1 cellular context compared by ENCODE assay signal in genomic region chr5:129094924-129095797, GRCh38.
TF ChIP-seq lines count a peak whose summit lies in the region.

No MANE protein-coding gene starts in this region.

TF ChIP-seq in HepG2, 621 proteins besides CTCF, POLR2A, EP300 and RAD21 (continued from another document and continues in another):
- TF ChIP-seq NFE2L1 (CRISPR knock-in tag; IDR thresholded peaks at IDR 0.05; ENCODE audit: borderline replicate concordance) (no peak), ZNF768 (CRISPR knock-in tag; IDR thresholded peaks at IDR 0.05) (peak; percentile 63; the same call in 1 of the 2 replicates), ZEB1 (IDR thresholded peaks at IDR 0.05; ENCODE audit: insufficient replicate concordance, low read depth) (no peak), TCF12 (IDR thresholded peaks at IDR 0.05) (no peak), TCF12 (CRISPR knock-in tag; IDR thresholded peaks at IDR 0.05) (peak; percentile 78; the same call in 1 of the 2 replicates), ATF1 (CRISPR knock-in tag; IDR thresholded peaks at IDR 0.05) (peak; percentile 34; the same call in 1 of the 2 replicates), ZNF839 (CRISPR knock-in tag; IDR thresholded peaks at IDR 0.05; ENCODE audit: borderline replicate concordance) (peak; percentile 31; the same call in 1 of the 2 replicates), ZFAT (CRISPR knock-in tag; conservative IDR thresholded peaks at IDR 0.05) (no peak), PRDM4 (CRISPR knock-in tag; IDR thresholded peaks at IDR 0.05; ENCODE audit: borderline replicate concordance) (no peak), IRF1 (CRISPR knock-in tag; IDR thresholded peaks at IDR 0.05; ENCODE audit: low read depth) (peak; percentile 82; the same call in 1 of the 2 replicates), NONO (IDR thresholded peaks at IDR 0.05) (no peak), NONO (CRISPR knock-in tag; conservative IDR thresholded peaks at IDR 0.05) (peak; percentile 95), PBX3 (CRISPR knock-in tag; IDR thresholded peaks at IDR 0.05; ENCODE audit: borderline replicate concordance) (no peak), ZNF460 (CRISPR knock-in tag; IDR thresholded peaks at IDR 0.05; ENCODE audit: borderline replicate concordance) (no peak; the same call in 1 of the 2 replicates), SOX13 (IDR thresholded peaks at IDR 0.05) (no peak), SOX13 (CRISPR knock-in tag; conservative IDR thresholded peaks at IDR 0.05 in 1 of 2, IDR thresholded peaks at IDR 0.05 in 1 of 2) (peak in 1 of 2 experiments; percentile 61; a peak in 2 of 4 replicates), ZNF891 (CRISPR knock-in tag; IDR thresholded peaks at IDR 0.05) (peak; percentile 91), ARNTL (CRISPR knock-in tag; IDR thresholded peaks at IDR 0.05) (peak; percentile 70; the same call in 1 of the 2 replicates), ZNF672 (CRISPR knock-in tag; IDR thresholded peaks at IDR 0.05) (0 out of 2 replicates have a peak, but pooled peaks have one; percentile 39), ZNF367 (CRISPR knock-in tag; IDR thresholded peaks at IDR 0.05; ENCODE audit: borderline replicate concordance) (no peak), DPF2 (CRISPR knock-in tag; IDR thresholded peaks at IDR 0.05; ENCODE audit: borderline replicate concordance, low read depth) (peak; percentile 54; the same call in 1 of the 2 replicates), FOXM1 (CRISPR knock-in tag; IDR thresholded peaks at IDR 0.05) (no peak), SNAPC2 (CRISPR knock-in tag; IDR thresholded peaks at IDR 0.05) (peak; percentile 82), ZNF678 (CRISPR knock-in tag; IDR thresholded peaks at IDR 0.05) (0 out of 2 replicates have a peak, but pooled peaks have one; percentile 31), TBL1XR1 (IDR thresholded peaks at IDR 0.05; ENCODE audit: borderline replicate concordance, low read length, partially characterized antibody) (peak; percentile 47), SKI (IDR thresholded peaks at IDR 0.05; ENCODE audit: partially characterized antibody) (peak; percentile 67), ZNF709 (CRISPR knock-in tag; IDR thresholded peaks at IDR 0.05) (peak; percentile 93; the same call in 1 of the 2 replicates), CREB3 (CRISPR knock-in tag; IDR thresholded peaks at IDR 0.05) (no peak), POGZ (CRISPR knock-in tag; IDR thresholded peaks at IDR 0.05) (peak; percentile 96), NPAS2 (CRISPR knock-in tag; IDR thresholded peaks at IDR 0.05; ENCODE audit: borderline replicate concordance) (no peak), SMARCC2 (IDR thresholded peaks at IDR 0.05) (no peak), ZNF205 (CRISPR knock-in tag; IDR thresholded peaks at IDR 0.05) (0 out of 2 replicates have a peak, but pooled peaks have one; percentile 22), ZFP36 (IDR thresholded peaks at IDR 0.05; ENCODE audit: borderline replicate concordance, low read depth, low read length, partially characterized antibody) (no peak), ZNF781 (CRISPR knock-in tag; IDR thresholded peaks at IDR 0.05; ENCODE audit: borderline replicate concordance, not compliant biosample characterization) (no peak), NFAT5 (CRISPR knock-in tag; IDR thresholded peaks at IDR 0.05) (no peak; the same call in 1 of the 2 replicates), FOSL1 (CRISPR knock-in tag; IDR thresholded peaks at IDR 0.05; ENCODE audit: borderline replicate concordance) (no peak), ZMYM4 (CRISPR knock-in tag; IDR thresholded peaks at IDR 0.05) (peak; percentile 96), ZNF276 (CRISPR knock-in tag; IDR thresholded peaks at IDR 0.05; ENCODE audit: low read depth) (peak; percentile 32; the same call in 1 of the 2 replicates), ZBTB21 (CRISPR knock-in tag; IDR thresholded peaks at IDR 0.05) (no peak), ZNF577 (CRISPR knock-in tag; IDR thresholded peaks at IDR 0.05; ENCODE audit: borderline replicate concordance, low read depth) (0 out of 2 replicates have a peak, but pooled peaks have one; percentile 14), TBX3 (IDR thresholded peaks at IDR 0.05; ENCODE audit: borderline replicate concordance) (no peak), AHR (CRISPR knock-in tag; IDR thresholded peaks at IDR 0.05) (0 out of 2 replicates have a peak, but pooled peaks have one; percentile 39), TFDP1 (CRISPR knock-in tag; IDR thresholded peaks at IDR 0.05; ENCODE audit: borderline replicate concordance) (peak; percentile 59; the same call in 1 of the 2 replicates), CEBPZ (IDR thresholded peaks at IDR 0.05; ENCODE audit: low read length) (no peak), KMT2A (CRISPR knock-in tag; IDR thresholded peaks at IDR 0.05) (peak; percentile 87), ZNF557 (CRISPR knock-in tag; IDR thresholded peaks at IDR 0.05) (no peak), RARG (CRISPR knock-in tag; IDR thresholded peaks at IDR 0.05; ENCODE audit: low read depth) (no peak), NFATC3 (CRISPR knock-in tag; IDR thresholded peaks at IDR 0.05) (0 out of 2 replicates have a peak, but pooled peaks have one; percentile 50)
